36 cellular contexts compared by ENCODE assay signal in genomic region chr18:76134631-76135030, GRCh38.
DNase-seq lines count a peak whose midpoint lies in the region; ATAC-seq and TF ChIP-seq lines count a peak whose summit lies in the region.
"Had no signal": no experiment of that assay in that cellular context is flagged by ENCODE, and none has a peak within 500 bp of the region (broad histone marks: within the 10 kb centered on the region; RNA-seq: fewer than 3 reads in every experiment).

No MANE protein-coding gene starts in this region.

- peak; percentile 3 to 21 for DNase-seq in activated T-cell treated with anti-CD3 and anti-CD28 coated beads, Interleukin-2, amount 50 U/mL, for 72 hours
- no peak for DNase-seq in activated T-cell treated with anti-CD3 and anti-CD28 coated beads, Interleukin-2, amount 50 U/mL, for 48 hours
- DNase-seq in HL-60 (ENCODE audit: low read depth in 1 of 2, low spot score in 1 of 2) (peak; percentile 41 to 60), NOMO-1 treated with DMSO at 0.1 percent for 48 hours (lab: John Stamatoyannopoulos, UW; ENCODE audit: unreplicated experiment) (peak; percentile 42), mucosa of gallbladder (ENCODE audit: low spot score) (no peak)
- no peak for DNase-seq in effector memory CD8-positive, alpha-beta T cell
- DNase-seq in stimulated activated CD4-positive, alpha-beta T cell treated with anti-CD3 and anti-CD28 coated beads, Interleukin-4, amount 100 ng/mL, for 24 hours, result no peak
- DNase-seq: activated CD8-positive, alpha-beta memory T cell treated with anti-CD3 and anti-CD28 coated beads for 24 hours; activated effector memory CD4-positive, alpha-beta T cell treated with anti-CD3 and anti-CD28 coated beads, Interleukin-2, amount 50 U/mL, for 16 hours; activated naive CD8-positive, alpha-beta T cell treated with anti-CD3 and anti-CD28 coated beads, Interleukin-2, amount 50 U/mL, for 24 hours; activated T-cell treated with anti-CD3 and anti-CD28 coated beads for 4 hours; CD8-positive, alpha-beta memory T cell; DMS 273 treated with DMSO at 0.1 percent for 48 hours; EL; endodermal cell; foreskin keratinocyte; heart left ventricle; HFFc6; IMR-90; islet precursor cell; left ventricle myocardium inferior; mesendoderm; NCI-H1105 treated with DMSO at 0.1 percent for 48 hours; NCI-H187 treated with DMSO at 0.1 percent for 48 hours; NCI-H510A treated with DMSO at 0.1 percent for 48 hours; PC-9; SHP77; small intestine; stimulated activated CD4-positive, alpha-beta T cell treated with anti-CD3 and anti-CD28 coated beads, Interleukin-1b, Interleukin-23, amount 100 ng/mL, for 48 hours; T-cell; transverse colon had no signal

- no peak overlapping the region for H3K27ac ChIP-seq in HL-60 (replicated peaks)
- H3K27ac ChIP-seq: A549, foreskin keratinocyte, heart left ventricle, left ventricle myocardium inferior, neural progenitor cell, PC-9, transverse colon had no signal

- H3K4me3 ChIP-seq in HL-60 (replicated peaks; ENCODE audit: insufficient read depth, low read length), result no peak overlapping the region
- H3K4me3 ChIP-seq: A549, heart left ventricle, left ventricle myocardium inferior, neural progenitor cell, PC-9, transverse colon had no signal

- ATAC-seq in activated T-cell treated with anti-CD3 and anti-CD28 coated beads, Interleukin-2, amount 50 U/mL, for 72 hours (replicated peaks in 1 of 2), result peak; percentile 48 to 53
- peak; percentile 31 for ATAC-seq in activated T-helper 17 cell treated with anti-CD3 and anti-CD28 coated beads, Interleukin-2, amount 50 U/mL, for 72 hours (replicated peaks)
- ATAC-seq in effector memory CD8-positive, alpha-beta T cell (replicated peaks), result no peak
- ATAC-seq: A549; activated naive CD8-positive, alpha-beta T cell treated with anti-CD3 and anti-CD28 coated beads, Interleukin-2, amount 50 U/mL, for 24 hours; esophagus mucosa; foreskin keratinocyte; heart left ventricle; T-cell had no signal

- H3K27ac Mint-ChIP-seq in activated T-cell treated with anti-CD3 and anti-CD28 coated beads, Interleukin-2, amount 50 U/mL, for 72 hours, result no peak overlapping the region
- no peak overlapping the region for H3K27ac Mint-ChIP-seq in activated T-helper 17 cell treated with anti-CD3 and anti-CD28 coated beads, Interleukin-2, amount 50 U/mL, for 72 hours
- H3K27ac Mint-ChIP-seq in effector memory CD8-positive, alpha-beta T cell, result no peak overlapping the region
- H3K27ac Mint-ChIP-seq: activated naive CD8-positive, alpha-beta T cell treated with anti-CD3 and anti-CD28 coated beads, Interleukin-2, amount 50 U/mL, for 24 hours; CD8-positive, alpha-beta memory T cell; endodermal cell; HFFc6; neural progenitor cell; T-cell had no signal

- H3K4me1 Mint-ChIP-seq in activated T-cell treated with anti-CD3 and anti-CD28 coated beads, Interleukin-2, amount 50 U/mL, for 72 hours (ENCODE audit: low read depth), result peaks cover 21% of the 10 kb centered on the region
- peaks cover 4% of the 10 kb centered on the region for H3K4me1 Mint-ChIP-seq in activated T-helper 17 cell treated with anti-CD3 and anti-CD28 coated beads, Interleukin-2, amount 50 U/mL, for 72 hours
- H3K4me1 Mint-ChIP-seq in effector memory CD8-positive, alpha-beta T cell (ENCODE audit: low read depth in 2 of 2), result no peaks in the 10 kb centered on the region
- H3K4me1 Mint-ChIP-seq: CD8-positive, alpha-beta memory T cell; central memory CD8-positive, alpha-beta T cell; endodermal cell; neural progenitor cell had no signal

- H3K9me3 Mint-ChIP-seq in activated T-cell treated with anti-CD3 and anti-CD28 coated beads, Interleukin-2, amount 50 U/mL, for 72 hours, result peaks cover 2% of the 10 kb centered on the region in 2 donors
- H3K9me3 Mint-ChIP-seq in activated T-helper 17 cell treated with anti-CD3 and anti-CD28 coated beads, Interleukin-2, amount 50 U/mL, for 72 hours, result peaks cover 12% of the 10 kb centered on the region
- H3K9me3 Mint-ChIP-seq in effector memory CD8-positive, alpha-beta T cell, result peaks cover 7 to 17% of the 10 kb centered on the region in 2 donors
- H3K9me3 Mint-ChIP-seq: neural progenitor cell had no signal

- H3K27me3 Mint-ChIP-seq in activated T-cell treated with anti-CD3 and anti-CD28 coated beads, Interleukin-2, amount 50 U/mL, for 72 hours (ENCODE audit: low read depth), result peaks cover 13% of the 10 kb centered on the region
- peaks cover 5% of the 10 kb centered on the region for H3K27me3 Mint-ChIP-seq in activated T-helper 17 cell treated with anti-CD3 and anti-CD28 coated beads, Interleukin-2, amount 50 U/mL, for 72 hours
- H3K27me3 Mint-ChIP-seq in effector memory CD8-positive, alpha-beta T cell, result no peaks in the 10 kb centered on the region
- H3K27me3 Mint-ChIP-seq: central memory CD8-positive, alpha-beta T cell had no signal

- no peaks in the 10 kb centered on the region for H3K27me3 ChIP-seq in HL-60 (ENCODE audit: insufficient read depth, poor library complexity, severe bottlenecking)
- H3K27me3 ChIP-seq: foreskin keratinocyte, neural progenitor cell, transverse colon had no signal

- no peak for TF ChIP-seq CTCF in HL-60 (IDR thresholded peaks at IDR 0.05; ENCODE audit: insufficient read depth, low read length)

- H3K36me3 Mint-ChIP-seq in activated T-cell treated with anti-CD3 and anti-CD28 coated beads, Interleukin-2, amount 50 U/mL, for 72 hours (ENCODE audit: insufficient read depth in 2 of 2), result peaks cover 0 to 1% of the 10 kb centered on the region in 2 donors
- H3K36me3 Mint-ChIP-seq in activated T-helper 17 cell treated with anti-CD3 and anti-CD28 coated beads, Interleukin-2, amount 50 U/mL, for 72 hours (ENCODE audit: low read depth), result no peaks in the 10 kb centered on the region
- no peaks in the 10 kb centered on the region for H3K36me3 Mint-ChIP-seq in effector memory CD8-positive, alpha-beta T cell (ENCODE audit: insufficient read depth)
- H3K36me3 Mint-ChIP-seq: CD8-positive, alpha-beta memory T cell; neural progenitor cell; T-cell had no signal

- no peak overlapping the region for H3K4me3 Mint-ChIP-seq in activated T-cell treated with anti-CD3 and anti-CD28 coated beads, Interleukin-2, amount 50 U/mL, for 72 hours
- no peak overlapping the region for H3K4me3 Mint-ChIP-seq in activated T-helper 17 cell treated with anti-CD3 and anti-CD28 coated beads, Interleukin-2, amount 50 U/mL, for 72 hours
- no peak overlapping the region for H3K4me3 Mint-ChIP-seq in effector memory CD8-positive, alpha-beta T cell
- H3K4me3 Mint-ChIP-seq: activated naive CD8-positive, alpha-beta T cell treated with anti-CD3 and anti-CD28 coated beads, Interleukin-2, amount 50 U/mL, for 24 hours; CD8-positive, alpha-beta memory T cell; central memory CD8-positive, alpha-beta T cell; endodermal cell; HFFc6; neural progenitor cell; T-cell had no signal

Comparison
In these comparisons a context has a peak if more than half of its experiments do, and no peak if none do; other contexts are left out.
1. DNase-seq: peak in activated T-cell treated with anti-CD3 and anti-CD28 coated beads, Interleukin-2, amount 50 U/mL, for 72 hours (2 of 2), HL-60 (2 of 2) and NOMO-1 treated with DMSO at 0.1 percent for 48 hours (single experiment); none in activated T-cell treated with anti-CD3 and anti-CD28 coated beads, Interleukin-2, amount 50 U/mL, for 48 hours (0 of 2), effector memory CD8-positive, alpha-beta T cell (0 of 3), stimulated activated CD4-positive, alpha-beta T cell treated with anti-CD3 and anti-CD28 coated beads, Interleukin-4, amount 100 ng/mL, for 24 hours (single experiment) and mucosa of gallbladder (single experiment).